Comparison of ENCODE assay signal across 14 cellular contexts in genomic region chr17:74216505-74216904, GRCh38. TPM values are rescaled to one million over a fixed set of nuclear protein-coding genes. Genes with fewer than 3 reads are reported as not detected.
DNase-seq lines count a peak whose midpoint lies in the region; ATAC-seq and TF ChIP-seq lines count a peak whose summit lies in the region.
"Had no signal": no experiment of that assay in that cellular context is flagged by ENCODE, and none has a peak within 500 bp of the region (broad histone marks: within the 10 kb centered on the region; RNA-seq: fewer than 3 reads in every experiment).

No MANE protein-coding gene starts in this region.

- ATAC-seq in natural killer cell, result no peak
- ATAC-seq in natural killer cell treated with Interleukin-12 subunit alpha and Interleukin-12 subunit beta and Interleukin-15 and Interleukin-18, amount 100 ng/mL, for 72 hours, result no peak
- ATAC-seq in GM19351 (IDR thresholded peaks at IDR 0.05; ENCODE audit: unreplicated experiment), result no peak
- ATAC-seq: A549 had no signal

- H3K4me3 ChIP-seq in neuronal stem cell (ENCODE audit: low read length in 2 of 2), result no peak overlapping the region
- H3K4me3 ChIP-seq: A549 had no signal

- H4K8ac ChIP-seq in neuronal stem cell (ENCODE audit: low read depth, low read length), result no peak overlapping the region

- no peak overlapping the region for H2BK12ac ChIP-seq in neuronal stem cell (ENCODE audit: low read length)

- no peak overlapping the region for H3K9ac ChIP-seq in neuronal stem cell (ENCODE audit: low read depth, low read length, poor library complexity)
- H3K9ac ChIP-seq: SK-N-SH had no signal

- DNase-seq in natural killer cell, result no peak
- DNase-seq in natural killer cell treated with Interleukin-12 subunit alpha and Interleukin-12 subunit beta and Interleukin-15 and Interleukin-18, amount 100 ng/mL, for 72 hours (ENCODE audit: low spot score), result no peak
- DNase-seq in neuronal stem cell (ENCODE audit: low spot score), result no peak
- DNase-seq in HFFc6, result no peak
- DNase-seq in GM20000 (ENCODE audit: low spot score), result no peak
- DNase-seq: C1 segment of cervical spinal cord, DMS79, H9, NCI-H1105, SK-N-SH had no signal

- H3K18ac ChIP-seq in neuronal stem cell (ENCODE audit: low read length), result peak overlapping the region; percentile 11

- H2BK15ac ChIP-seq in neuronal stem cell (ENCODE audit: low read length), result no peak overlapping the region

- H3K9me3 Mint-ChIP-seq in natural killer cell, result peaks cover 0 to 2% of the 10 kb centered on the region in 2 donors
- H3K9me3 Mint-ChIP-seq in natural killer cell treated with Interleukin-12 subunit alpha and Interleukin-12 subunit beta and Interleukin-15 and Interleukin-18, amount 100 ng/mL, for 72 hours, result no peaks in the 10 kb centered on the region
- H3K9me3 Mint-ChIP-seq in brain, result peaks cover 0 to 4% (median 0%) of the 10 kb centered on the region in 5 experiments
- no peaks in the 10 kb centered on the region for H3K9me3 Mint-ChIP-seq in HFFc6
- H3K9me3 Mint-ChIP-seq: H9 had no signal

- H3K4me1 Mint-ChIP-seq in natural killer cell (peaks cover 22 to 28% of the 10 kb centered on the region in 2 donors), brain (peaks cover 64% of the 10 kb centered on the region), HFFc6 (ENCODE audit: low read depth) (peaks cover 21% of the 10 kb centered on the region)
- H3K4me1 Mint-ChIP-seq in natural killer cell treated with Interleukin-12 subunit alpha and Interleukin-12 subunit beta and Interleukin-15 and Interleukin-18, amount 100 ng/mL, for 72 hours (ENCODE audit: low read depth in 2 of 2), result peaks cover 25 to 27% of the 10 kb centered on the region in 2 donors

- H2AFZ ChIP-seq in neuronal stem cell (ENCODE audit: low read length), result no peak overlapping the region

- TF ChIP-seq CTCF in natural killer cell (IDR thresholded peaks at IDR 0.05), result no peak
- TF ChIP-seq CTCF in brain (conservative IDR thresholded peaks at IDR 0.05), result no peak
- no peak for TF ChIP-seq CTCF in HFFc6 (IDR thresholded peaks at IDR 0.05)
- no peak for TF ChIP-seq CTCF in GM20000 (IDR thresholded peaks at IDR 0.05; ENCODE audit: extremely low read depth, missing control alignments)

- whole genome bisulfite sequencing in neuronal stem cell (ENCODE audit: extremely low coverage in 2 of 2, insufficient read length in 2 of 2, insufficient replicate concordance in 1 of 2), 2 donors, result no CpG with 5 or more reads among the region's 5 CpGs

- no peaks in the 10 kb centered on the region for H3K79me1 ChIP-seq in neuronal stem cell (ENCODE audit: low read depth, low read length)

- intact Hi-C loops in natural killer cell (cut with micrococcal nuclease), result no loop called here

- no peak overlapping the region for H2AK5ac ChIP-seq in neuronal stem cell (ENCODE audit: low read depth, low read length)

- no peak overlapping the region for H3K4me2 ChIP-seq in neuronal stem cell (ENCODE audit: insufficient read depth, low read length, poor library complexity, severe bottlenecking)
- H3K4me2 ChIP-seq: A549, SK-N-SH had no signal

- H3K4ac ChIP-seq in neuronal stem cell (ENCODE audit: low read length), result no peak overlapping the region

- no peaks in the 10 kb centered on the region for H3K9me3 ChIP-seq in neuronal stem cell (replicated peaks in 1 of 2; ENCODE audit: control insufficient read depth in 2 of 2, insufficient read depth in 1 of 2, low read depth in 1 of 2, low read length in 2 of 2)
- H3K9me3 ChIP-seq: A549, SK-N-SH had no signal

- H3K14ac ChIP-seq in neuronal stem cell (ENCODE audit: low read length), result no peak overlapping the region

- no peak overlapping the region for H2BK5ac ChIP-seq in neuronal stem cell (ENCODE audit: low read length)

- H3K4me1 ChIP-seq in neuronal stem cell (ENCODE audit: control insufficient read depth in 2 of 2, insufficient read depth in 1 of 2, low read depth in 1 of 2, low read length in 2 of 2), result peaks cover 7 to 29% of the 10 kb centered on the region in 2 donors

- H3K27me3 Mint-ChIP-seq in natural killer cell (ENCODE audit: low read depth in 2 of 2), result no peaks in the 10 kb centered on the region
- H3K27me3 Mint-ChIP-seq in natural killer cell treated with Interleukin-12 subunit alpha and Interleukin-12 subunit beta and Interleukin-15 and Interleukin-18, amount 100 ng/mL, for 72 hours, result no peaks in the 10 kb centered on the region
- peaks cover 10% of the 10 kb centered on the region for H3K27me3 Mint-ChIP-seq in brain
- H3K27me3 Mint-ChIP-seq in HFFc6 (ENCODE audit: insufficient read depth), result peaks cover 17% of the 10 kb centered on the region

- peaks cover 0 to 9% of the 10 kb centered on the region in 2 donors for H3K36me3 ChIP-seq in neuronal stem cell (replicated peaks in 1 of 2; ENCODE audit: control insufficient read depth in 2 of 2, insufficient read depth in 2 of 2, low read length in 2 of 2)

- no peak overlapping the region for H2BK120ac ChIP-seq in neuronal stem cell (ENCODE audit: low read depth, low read length)

- no peak overlapping the region for H4K91ac ChIP-seq in neuronal stem cell (ENCODE audit: low read depth, low read length, poor library complexity)

- peaks cover 0 to 31% (median 6%) of the 10 kb centered on the region in 3 experiments for H3K27me3 ChIP-seq in neuronal stem cell (ENCODE audit: control insufficient read depth in 3 of 3, insufficient read depth in 3 of 3, low read depth in 1 of 3, low read length in 3 of 3)

- H3K27ac Mint-ChIP-seq in natural killer cell, result no peak overlapping the region
- no peak overlapping the region for H3K27ac Mint-ChIP-seq in natural killer cell treated with Interleukin-12 subunit alpha and Interleukin-12 subunit beta and Interleukin-15 and Interleukin-18, amount 100 ng/mL, for 72 hours
- H3K27ac Mint-ChIP-seq in brain, result peak overlapping the region; percentile 31 to 90 (median 73)
- H3K27ac Mint-ChIP-seq in HFFc6, result no peak overlapping the region
- H3K27ac Mint-ChIP-seq: H9 had no signal

- no peak overlapping the region for H3K27ac ChIP-seq in neuronal stem cell (replicated peaks; ENCODE audit: low read length)
- H3K27ac ChIP-seq: A549 had no signal

- H3K23ac ChIP-seq in neuronal stem cell (ENCODE audit: low read depth, low read length, poor library complexity), result no peak overlapping the region

- peak overlapping the region; percentile 47 for H3K4me3 Mint-ChIP-seq in natural killer cell
- H3K4me3 Mint-ChIP-seq in natural killer cell treated with Interleukin-12 subunit alpha and Interleukin-12 subunit beta and Interleukin-15 and Interleukin-18, amount 100 ng/mL, for 72 hours, result no peak overlapping the region
- H3K4me3 Mint-ChIP-seq in brain, result peak overlapping the region in 3 of 5 experiments; percentile 29 to 88 (median 48)
- H3K4me3 Mint-ChIP-seq in HFFc6, result no peak overlapping the region
- H3K4me3 Mint-ChIP-seq: H9 had no signal

- H3K36me3 Mint-ChIP-seq in natural killer cell (no peaks in the 10 kb centered on the region), brain (peaks cover 5% of the 10 kb centered on the region), HFFc6 (ENCODE audit: low read depth) (no peaks in the 10 kb centered on the region)
- H3K36me3 Mint-ChIP-seq in natural killer cell treated with Interleukin-12 subunit alpha and Interleukin-12 subunit beta and Interleukin-15 and Interleukin-18, amount 100 ng/mL, for 72 hours, result no peaks in the 10 kb centered on the region

RNA-seq across cellular contexts. Expression of gene TTYH2, which starts 3.1 kb away (rescaled TPM):
- 1 to 10 TPM; 4.3 to 7.9 (median 4.8) TPM for total RNA-seq in natural killer cell
- total RNA-seq in natural killer cell treated with Interleukin-12 subunit alpha and Interleukin-12 subunit beta and Interleukin-15 and Interleukin-18, amount 100 ng/mL, for 72 hours, result 1 to 10 TPM; 1.5 to 1.9 TPM
- 91.1 TPM for polyA plus RNA-seq in brain (ENCODE audit: insufficient read depth, low read depth, low replicate concordance)
- 1.3 TPM for polyA plus RNA-seq in neuronal stem cell (2013, experiment 1 of 2)
- 1.1 TPM for polyA plus RNA-seq in neuronal stem cell (2013, experiment 2 of 2)
- total RNA-seq in HFFc6 (2021; fragmentation: NEBNext Ultra II Directional; extraction: Animal tissue kit (Norgen Biotek cat#: 25700)), result 1 to 10 TPM; 1.2 to 2.7 (median 1.9) TPM

RNA-seq across cellular contexts. Expression of gene RPL38, which starts 13.0 kb away (rescaled TPM):
- 100 to 1,000 TPM; 560 to 802 (median 759) TPM for total RNA-seq in natural killer cell
- 100 to 1,000 TPM; 593 to 982 TPM for total RNA-seq in natural killer cell treated with Interleukin-12 subunit alpha and Interleukin-12 subunit beta and Interleukin-15 and Interleukin-18, amount 100 ng/mL, for 72 hours
- 4,253 TPM for polyA plus RNA-seq in brain (ENCODE audit: insufficient read depth, low read depth, low replicate concordance)
- 4,161 TPM for polyA plus RNA-seq in neuronal stem cell (2013, experiment 1 of 2)
- polyA plus RNA-seq in neuronal stem cell (2013, experiment 2 of 2), result 4,332 TPM
- 100 to 1,000 TPM; 660 to 867 (median 812) TPM for total RNA-seq in HFFc6 (2021; fragmentation: NEBNext Ultra II Directional; extraction: Animal tissue kit (Norgen Biotek cat#: 25700))

RNA-seq across cellular contexts. Expression of gene DNAI2, which starts 57.5 kb away (rescaled TPM):
- total RNA-seq in natural killer cell, result 1 to 10 TPM in 2 of 3 donors, under 1 TPM in 1; 0.35 to 1.8 (median 1.2) TPM
- not detected for total RNA-seq in natural killer cell treated with Interleukin-12 subunit alpha and Interleukin-12 subunit beta and Interleukin-15 and Interleukin-18, amount 100 ng/mL, for 72 hours
- 0.56 TPM for polyA plus RNA-seq in brain (ENCODE audit: insufficient read depth, low read depth, low replicate concordance)
- 0.04 TPM for polyA plus RNA-seq in neuronal stem cell (2013, experiment 1 of 2)
- not detected for polyA plus RNA-seq in neuronal stem cell (2013, experiment 2 of 2)
- not detected for total RNA-seq in HFFc6 (2021; fragmentation: NEBNext Ultra II Directional; extraction: Animal tissue kit (Norgen Biotek cat#: 25700))
- total RNA-seq: H9, LHCN-M2 had no signal
- polyA plus RNA-seq: A549, SK-N-SH had no signal

Comparison
In these comparisons a context has a peak if more than half of its experiments do, and no peak if none do; other contexts are left out.
1. H3K4me3 Mint-ChIP-seq: peak in natural killer cell (single experiment) and brain (3 of 5); none in natural killer cell treated with Interleukin-12 subunit alpha and Interleukin-12 subunit beta and Interleukin-15 and Interleukin-18, amount 100 ng/mL, for 72 hours (single experiment) and HFFc6 (single experiment).
2. H3K27ac Mint-ChIP-seq: peak in brain (5 of 5); none in natural killer cell (0 of 2), natural killer cell treated with Interleukin-12 subunit alpha and Interleukin-12 subunit beta and Interleukin-15 and Interleukin-18, amount 100 ng/mL, for 72 hours (0 of 2) and HFFc6 (single experiment).